Comparison of ENCODE assay signal across 15 cellular contexts in genomic region chr1:81706650-81707435, GRCh38.
DNase-seq lines count a peak whose midpoint lies in the region; ATAC-seq, FAIRE-seq and TF ChIP-seq lines count a peak whose summit lies in the region.
"Had no signal": no experiment of that assay in that cellular context is flagged by ENCODE, and none has a peak within 500 bp of the region (broad histone marks: within the 10 kb centered on the region; RNA-seq: fewer than 3 reads in every experiment).

No MANE protein-coding gene starts in this region.

- no peaks in the 10 kb centered on the region for H3K36me3 Mint-ChIP-seq in natural killer cell
- H3K36me3 Mint-ChIP-seq: brain, CD14-positive monocyte had no signal

- peak; percentile 38 for TF ChIP-seq POLR2A in endothelial cell of umbilical vein (IDR thresholded peaks at IDR 0.05; ENCODE audit: low read depth, low read length)

- peak; percentile 57 for DNase-seq in Daoy (ENCODE audit: low read depth)
- peak; percentile 77 for DNase-seq in PC-3
- peak; percentile 84 for DNase-seq in endothelial cell of umbilical vein (ENCODE audit: low read depth, low spot score)
- peak; percentile 18 for DNase-seq in non-pigmented ciliary epithelial cell (ENCODE audit: low read depth)
- DNase-seq in natural killer cell = no peak
- DNase-seq in MM.1S = no peak
- DNase-seq: activated CD4-positive, alpha-beta T cell treated with anti-CD3 and anti-CD28 coated beads, Interleukin-2, amount 10 ng/mL, durations not matched to agents 24 days and 14 days; GDM1; midbrain had no signal

- H3K9me2 ChIP-seq in PC-3 (replicated peaks; ENCODE audit: low read length) = no peaks in the 10 kb centered on the region
- no peaks in the 10 kb centered on the region for H3K9me2 ChIP-seq in MM.1S (replicated peaks; ENCODE audit: insufficient read depth, low read length)

- H3K36me3 ChIP-seq in PC-3 (ENCODE audit: low read depth, low read length) = no peaks in the 10 kb centered on the region
- no peaks in the 10 kb centered on the region for H3K36me3 ChIP-seq in endothelial cell of umbilical vein (ENCODE audit: control insufficient read depth in 2 of 2, extremely low read depth in 1 of 2, insufficient read depth in 2 of 2, low read length in 2 of 2)
- no peaks in the 10 kb centered on the region for H3K36me3 ChIP-seq in MM.1S (replicated peaks; ENCODE audit: insufficient read depth, low read length)
- H3K36me3 ChIP-seq: prostate gland had no signal

- FAIRE-seq in endothelial cell of umbilical vein (lab: Jason Lieb, UNC) = peak; percentile 84

- H3K9ac ChIP-seq in PC-3 (ENCODE audit: low read length) = no peak overlapping the region; the same call in 1 of the 2 replicates
- H3K9ac ChIP-seq in endothelial cell of umbilical vein (replicated peaks; ENCODE audit: extremely low read depth, insufficient read depth, low read length) = peak overlapping the region; percentile 46
- H3K9ac ChIP-seq in MM.1S (ENCODE audit: low read length) = no peak overlapping the region

- no peak overlapping the region for H3K4me3 ChIP-seq in PC-3 (ENCODE audit: low read length)
- no peak overlapping the region for H3K4me3 ChIP-seq in endothelial cell of umbilical vein (replicated peaks in 1 of 3; ENCODE audit: insufficient read depth in 1 of 3, low read depth in 1 of 3, low read length in 3 of 3)
- no peak overlapping the region for H3K4me3 ChIP-seq in MM.1S (ENCODE audit: low read length)
- H3K4me3 ChIP-seq: prostate gland had no signal

- H3K9me1 ChIP-seq in endothelial cell of umbilical vein (replicated peaks; ENCODE audit: control insufficient read depth, extremely low read depth, insufficient read depth, low read length) = no peaks in the 10 kb centered on the region

- H4K20me1 ChIP-seq in PC-3 (ENCODE audit: low read length) = no peaks in the 10 kb centered on the region
- no peaks in the 10 kb centered on the region for H4K20me1 ChIP-seq in endothelial cell of umbilical vein (replicated peaks; ENCODE audit: control insufficient read depth, extremely low read depth, insufficient read depth, low read length)
- no peaks in the 10 kb centered on the region for H4K20me1 ChIP-seq in MM.1S (ENCODE audit: insufficient read depth, low read length)

- BruUV-seq in PC-3 (replicated peaks; lab: Mats Ljungman, UMichigan) (no TSS peak), endothelial cell of umbilical vein (replicated peaks; lab: Mats Ljungman, UMichigan) (TSS peak; percentile 5)

- TF ChIP-seq CTCF in PC-3 (conservative IDR thresholded peaks at IDR 0.05; ENCODE audit: low read depth, low read length) (no peak), endothelial cell of umbilical vein (IDR thresholded peaks at IDR 0.05; ENCODE audit: extremely low read depth in 1 of 2, insufficient read depth in 1 of 2, low read depth in 1 of 2, low read length in 2 of 2) (no peak), natural killer cell (IDR thresholded peaks at IDR 0.05) (no peak), MM.1S (IDR thresholded peaks at IDR 0.05; ENCODE audit: low read length) (no peak)

- CTCF ChIA-PET in PC-3 (lab: Charles Lee) = no interaction called here
- CTCF ChIA-PET in endothelial cell of umbilical vein (lab: Charles Lee) = interaction anchor here (1.2 to 2.5 kb wide), 8 partner anchors 9 to 157 kb away, joined by 3 to 8 read pairs (median 4); no protein-coding TSS in a partner anchor

- H3K4me3 Mint-ChIP-seq in natural killer cell = no peak overlapping the region
- H3K4me3 Mint-ChIP-seq: activated CD4-positive, alpha-beta T cell treated with anti-CD3 and anti-CD28 coated beads, Interleukin-2, amount 10 ng/mL, durations not matched to agents 24 days and 14 days; brain; CD14-positive monocyte; stimulated activated naive CD8-positive, alpha-beta T cell treated with anti-CD3 and anti-CD28 coated beads, Interleukin-15, Interleukin-2, amounts not matched to agents 100 ng/mL and 50 ng/mL, for 24 hours had no signal

- POLR2A ChIA-PET in PC-3 (lab: Charles Lee; ENCODE audit: unreplicated experiment) (no interaction called here), endothelial cell of umbilical vein (lab: Charles Lee) (no interaction called here)

- dilution Hi-C loops in endothelial cell of umbilical vein (cut with MboI; ENCODE audit: extremely low pct_ligation_motif_present, low sequenced_read_pairs) = no loop called here

- peaks cover 18 to 19% of the 10 kb centered on the region in 2 donors for H3K9me3 Mint-ChIP-seq in natural killer cell
- H3K9me3 Mint-ChIP-seq: activated CD4-positive, alpha-beta T cell treated with anti-CD3 and anti-CD28 coated beads, Interleukin-2, amount 10 ng/mL, durations not matched to agents 24 days and 14 days; brain had no signal

- no peak overlapping the region for H2AFZ ChIP-seq in PC-3 (ENCODE audit: low read length)
- H2AFZ ChIP-seq in endothelial cell of umbilical vein (ENCODE audit: low read depth, low read length) = peak overlapping the region; percentile 45
- H2AFZ ChIP-seq in MM.1S (ENCODE audit: low read length) = no peak overlapping the region

- H3K9me3 ChIP-seq in PC-3 (ENCODE audit: low read length) (no peaks in the 10 kb centered on the region), endothelial cell of umbilical vein (replicated peaks; ENCODE audit: control insufficient read depth, insufficient read depth, low read length) (no peaks in the 10 kb centered on the region), MM.1S (replicated peaks; ENCODE audit: insufficient read depth, low read length) (no peaks in the 10 kb centered on the region)
- H3K9me3 ChIP-seq: prostate gland had no signal

- H3K27me3 Mint-ChIP-seq in natural killer cell (ENCODE audit: low read depth in 2 of 2) = no peaks in the 10 kb centered on the region
- H3K27me3 Mint-ChIP-seq: activated CD4-positive, alpha-beta T cell treated with anti-CD3 and anti-CD28 coated beads, Interleukin-2, amount 10 ng/mL, durations not matched to agents 24 days and 14 days; brain; stimulated activated naive CD8-positive, alpha-beta T cell treated with anti-CD3 and anti-CD28 coated beads, Interleukin-15, Interleukin-2, amounts not matched to agents 100 ng/mL and 50 ng/mL, for 24 hours had no signal

- H3K4me1 ChIP-seq in PC-3 (ENCODE audit: insufficient read depth, low read length) (peaks cover 50% of the 10 kb centered on the region), endothelial cell of umbilical vein (ENCODE audit: control insufficient read depth, extremely low read depth, insufficient read depth, low read length) (peaks cover 46% of the 10 kb centered on the region), MM.1S (ENCODE audit: low read length) (no peaks in the 10 kb centered on the region)
- H3K4me1 ChIP-seq: prostate gland had no signal

- H3K79me2 ChIP-seq in PC-3 (ENCODE audit: low read length) = no peaks in the 10 kb centered on the region
- no peaks in the 10 kb centered on the region for H3K79me2 ChIP-seq in endothelial cell of umbilical vein (ENCODE audit: control insufficient read depth, insufficient read depth, low read length)
- H3K79me2 ChIP-seq in MM.1S (ENCODE audit: low read length) = no peaks in the 10 kb centered on the region

- H3K27ac ChIP-seq in PC-3 (ENCODE audit: low read length) (peak overlapping the region; percentile 71), endothelial cell of umbilical vein (ENCODE audit: insufficient read depth, low read depth, low read length) (peak overlapping the region; percentile 66), MM.1S (ENCODE audit: low read length) (no peak overlapping the region)
- H3K27ac ChIP-seq: prostate gland had no signal

- H3K4me2 ChIP-seq in PC-3 (ENCODE audit: low read length) = peak overlapping the region; percentile 56
- H3K4me2 ChIP-seq in endothelial cell of umbilical vein (ENCODE audit: insufficient read depth, low read length) = peak overlapping the region; percentile 49
- H3K4me2 ChIP-seq in MM.1S (ENCODE audit: low read depth, low read length) = no peak overlapping the region

- H3K27ac Mint-ChIP-seq in natural killer cell = no peak overlapping the region
- H3K27ac Mint-ChIP-seq: activated CD4-positive, alpha-beta T cell treated with anti-CD3 and anti-CD28 coated beads, Interleukin-2, amount 10 ng/mL, durations not matched to agents 24 days and 14 days; brain; CD14-positive monocyte; stimulated activated naive CD8-positive, alpha-beta T cell treated with anti-CD3 and anti-CD28 coated beads, Interleukin-15, Interleukin-2, amounts not matched to agents 100 ng/mL and 50 ng/mL, for 24 hours had no signal

- H3K4me1 Mint-ChIP-seq in natural killer cell = no peaks in the 10 kb centered on the region
- H3K4me1 Mint-ChIP-seq: activated CD4-positive, alpha-beta T cell treated with anti-CD3 and anti-CD28 coated beads, Interleukin-2, amount 10 ng/mL, durations not matched to agents 24 days and 14 days; brain; CD14-positive monocyte had no signal

- H3F3A ChIP-seq in PC-3 (ENCODE audit: low read length, unreplicated experiment) = peaks cover 9% of the 10 kb centered on the region
- no peaks in the 10 kb centered on the region for H3F3A ChIP-seq in MM.1S (ENCODE audit: insufficient read depth, low read length)

- H3K27me3 ChIP-seq in PC-3 (ENCODE audit: low read length) (no peaks in the 10 kb centered on the region), endothelial cell of umbilical vein (ENCODE audit: control insufficient read depth in 2 of 2, insufficient read depth in 2 of 2, low read length in 2 of 2) (no peaks in the 10 kb centered on the region), MM.1S (replicated peaks; ENCODE audit: insufficient read depth, low read length) (no peaks in the 10 kb centered on the region)

- intact Hi-C loops in PC-3 (cut with micrococcal nuclease) = no loop called here
- intact Hi-C loops in endothelial cell of umbilical vein (cut with micrococcal nuclease) = loop anchor here (1.0 kb wide), 1 partner anchor 128 kb away; no protein-coding TSS in a partner anchor
- intact Hi-C loops in natural killer cell (cut with micrococcal nuclease) = no loop called here

- ATAC-seq in PC-3 (peak; percentile 13; the same call in 1 of the 2 replicates), natural killer cell (no peak), HG03139 (IDR thresholded peaks at IDR 0.05; ENCODE audit: unreplicated experiment) (no peak), GM18502 (IDR thresholded peaks at IDR 0.05; ENCODE audit: poor library complexity, unreplicated experiment) (no peak)

TF ChIP-seq in endothelial cell of umbilical vein, 7 proteins besides CTCF, POLR2A, EP300 and RAD21:
- peak; percentile 79 for TF ChIP-seq JUN (IDR thresholded peaks at IDR 0.05; ENCODE audit: borderline replicate concordance, insufficient read depth, insufficient read length, low read depth)
- TF ChIP-seq FOS (IDR thresholded peaks at IDR 0.05; ENCODE audit: borderline replicate concordance, insufficient read depth, low read length) = peak; percentile 74
- no peak for TF ChIP-seq MYC (IDR thresholded peaks at IDR 0.05; ENCODE audit: low read depth, low read length)
- TF ChIP-seq POLR2AphosphoS5 (IDR thresholded peaks at IDR 0.05; ENCODE audit: insufficient read depth, low read depth, low read length) = peak; percentile 42
- TF ChIP-seq GATA2 (IDR thresholded peaks at IDR 0.05; ENCODE audit: insufficient read depth, insufficient read length, low read depth, low read length) = peak; percentile 46

Comparison
In these comparisons a context has a peak if more than half of its experiments do, and no peak if none do; other contexts are left out.
1. DNase-seq: peak in Daoy (single experiment), PC-3 (single experiment), endothelial cell of umbilical vein (single experiment) and non-pigmented ciliary epithelial cell (single experiment); none in natural killer cell (single experiment) and MM.1S (single experiment).